22 cellular contexts compared by ENCODE assay signal in genomic region chr13:73608157-73608516, GRCh38.
DNase-seq lines count a peak whose midpoint lies in the region; ATAC-seq and TF ChIP-seq lines count a peak whose summit lies in the region.
"Had no signal": no experiment of that assay in that cellular context is flagged by ENCODE, and none has a peak within 500 bp of the region (broad histone marks: within the 10 kb centered on the region; RNA-seq: fewer than 3 reads in every experiment).

No MANE protein-coding gene starts in this region.

- ATAC-seq in HG03354 (IDR thresholded peaks at IDR 0.05; ENCODE audit: poor library complexity, severe bottlenecking, unreplicated experiment) (no peak), GM19463 (IDR thresholded peaks at IDR 0.05; ENCODE audit: unreplicated experiment) (no peak)
- ATAC-seq: Panc1; stimulated activated naive CD8-positive, alpha-beta T cell treated with anti-CD3 and anti-CD28 coated beads, Interleukin-15, amount 100 ng/mL, for 72 hours had no signal

- H3K27ac ChIP-seq in epithelial cell of prostate (peak overlapping the region; percentile 74), substantia nigra (ENCODE audit: low read depth, low read length, poor library complexity, severe bottlenecking) (no peak overlapping the region)
- H3K27ac ChIP-seq: spleen, VCaP had no signal

- H3K9me3 Mint-ChIP-seq in type B pancreatic cell, result peaks cover 7% of the 10 kb centered on the region
- H3K9me3 Mint-ChIP-seq: dendritic cell treated with granulocyte-macrophage colony-stimulating factor and Interleukin-4, amounts not matched to agents 40 ng/mL and 50 ng/mL, for 4 days had no signal

- TF ChIP-seq CTCF in type B pancreatic cell (conservative IDR thresholded peaks at IDR 0.05), result no peak

- H3K27ac Mint-ChIP-seq in type B pancreatic cell, result peak overlapping the region; percentile 98
- H3K27ac Mint-ChIP-seq: dendritic cell treated with granulocyte-macrophage colony-stimulating factor and Interleukin-4, amounts not matched to agents 40 ng/mL and 50 ng/mL, for 4 days; H9; stimulated activated naive CD8-positive, alpha-beta T cell treated with anti-CD3 and anti-CD28 coated beads, Interleukin-15, amount 100 ng/mL, for 72 hours; T-helper 1 cell treated with Interleukin-12 subunit alpha and Interleukin-12 subunit beta and Interleukin-4 antibody, amounts not matched to agents 30 μg/mL and 1 μg/mL, for 36 hours had no signal

- no peak overlapping the region for H3K4me3 Mint-ChIP-seq in type B pancreatic cell
- H3K4me3 Mint-ChIP-seq: dendritic cell treated with granulocyte-macrophage colony-stimulating factor and Interleukin-4, amounts not matched to agents 40 ng/mL and 50 ng/mL, for 4 days; H9; stimulated activated naive CD8-positive, alpha-beta T cell treated with anti-CD3 and anti-CD28 coated beads, Interleukin-15, amount 100 ng/mL, for 72 hours; T-helper 1 cell treated with Interleukin-12 subunit alpha and Interleukin-12 subunit beta and Interleukin-4 antibody, amounts not matched to agents 30 μg/mL and 1 μg/mL, for 36 hours had no signal

- H3K36me3 Mint-ChIP-seq in type B pancreatic cell, result no peaks in the 10 kb centered on the region

- H3K4me1 Mint-ChIP-seq in type B pancreatic cell (ENCODE audit: unreplicated experiment), result peaks cover 7% of the 10 kb centered on the region
- H3K4me1 Mint-ChIP-seq: stimulated activated naive CD8-positive, alpha-beta T cell treated with anti-CD3 and anti-CD28 coated beads, Interleukin-15, amount 100 ng/mL, for 72 hours had no signal

- no peaks in the 10 kb centered on the region for H3K27me3 Mint-ChIP-seq in type B pancreatic cell
- H3K27me3 Mint-ChIP-seq: dendritic cell treated with granulocyte-macrophage colony-stimulating factor and Interleukin-4, amounts not matched to agents 40 ng/mL and 50 ng/mL, for 4 days; stimulated activated naive CD8-positive, alpha-beta T cell treated with anti-CD3 and anti-CD28 coated beads, Interleukin-15, amount 100 ng/mL, for 72 hours had no signal

- DNase-seq in NCI-H1105 (lab: John Stamatoyannopoulos, UW), result peak; percentile 53
- no peak for DNase-seq in NCI-H1105 treated with DMSO at 0.1 percent for 48 hours (lab: John Stamatoyannopoulos, UW)
- peak; percentile 35 to 86 for DNase-seq in NCI-H2081 (lab: John Stamatoyannopoulos, UW)
- no peak for DNase-seq in epithelial cell of prostate (ENCODE audit: low read depth, low spot score)
- DNase-seq in type B pancreatic cell (ENCODE audit: extremely low spot score, unreplicated experiment), result no peak
- no peak for DNase-seq in substantia nigra (lab: John Stamatoyannopoulos, UW)
- DNase-seq: amygdala; BE2C; H9; Kasumi-1; NCI-H1694 treated with DMSO at 0.1 percent for 48 hours; nucleus accumbens; retina; spleen; stimulated activated CD4-positive, alpha-beta T cell treated with anti-CD3 and anti-CD28 coated beads, Interleukin-4, amount 100 ng/mL, for 24 hours; stimulated activated naive CD8-positive, alpha-beta T cell treated with anti-CD3 and anti-CD28 coated beads, Interleukin-15, amount 100 ng/mL, for 72 hours had no signal

Comparison
In these comparisons a context has a peak if more than half of its experiments do, and no peak if none do; other contexts are left out.
1. DNase-seq: peak in NCI-H1105 (single experiment) and NCI-H2081 (2 of 2); none in NCI-H1105 treated with DMSO at 0.1 percent for 48 hours (single experiment), epithelial cell of prostate (single experiment), type B pancreatic cell (single experiment) and substantia nigra (0 of 49).